ENCODE assay signal across 1 cellular context in the genomic region with DNA sequence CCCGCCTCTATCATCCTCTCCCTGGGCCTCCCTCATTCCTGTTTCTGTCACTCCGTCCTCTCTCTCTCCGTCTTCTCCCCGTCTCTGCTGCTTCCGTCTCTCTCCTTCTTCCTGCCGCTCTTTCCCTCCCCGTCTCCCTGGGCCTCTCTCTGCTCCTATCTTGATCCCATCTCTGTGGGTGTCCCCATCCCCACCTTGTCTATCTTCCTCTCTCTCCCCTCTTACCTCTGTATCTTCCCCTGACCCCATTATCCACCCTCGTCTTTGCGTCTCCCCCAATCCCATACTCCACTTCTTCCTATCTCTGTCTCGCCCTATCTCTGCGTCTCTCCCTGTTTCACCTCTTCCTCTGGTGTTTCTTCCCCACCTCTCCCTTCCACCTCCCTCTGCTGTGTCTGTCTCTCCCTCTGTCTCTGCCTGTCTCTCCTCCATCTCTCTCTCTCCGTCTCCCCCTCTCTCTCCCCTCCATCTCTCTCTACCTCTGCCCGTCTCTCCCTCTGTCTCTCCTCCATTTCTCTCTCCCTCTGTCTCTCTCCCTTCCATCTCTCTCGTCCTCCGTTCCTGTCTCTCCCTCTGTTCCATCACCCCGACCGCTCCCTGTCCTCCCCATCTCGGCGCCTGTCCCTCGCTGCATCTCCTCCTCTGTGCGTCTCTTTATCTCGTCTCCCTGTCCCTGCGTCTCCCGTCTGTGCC.
TF ChIP-seq lines count a peak whose summit lies in the region.

No MANE protein-coding gene starts in this region.

TF ChIP-seq in K562, 482 proteins besides CTCF, POLR2A, EP300 and RAD21 (continued from another document and continues in another):
- TF ChIP-seq, protein P1, sequence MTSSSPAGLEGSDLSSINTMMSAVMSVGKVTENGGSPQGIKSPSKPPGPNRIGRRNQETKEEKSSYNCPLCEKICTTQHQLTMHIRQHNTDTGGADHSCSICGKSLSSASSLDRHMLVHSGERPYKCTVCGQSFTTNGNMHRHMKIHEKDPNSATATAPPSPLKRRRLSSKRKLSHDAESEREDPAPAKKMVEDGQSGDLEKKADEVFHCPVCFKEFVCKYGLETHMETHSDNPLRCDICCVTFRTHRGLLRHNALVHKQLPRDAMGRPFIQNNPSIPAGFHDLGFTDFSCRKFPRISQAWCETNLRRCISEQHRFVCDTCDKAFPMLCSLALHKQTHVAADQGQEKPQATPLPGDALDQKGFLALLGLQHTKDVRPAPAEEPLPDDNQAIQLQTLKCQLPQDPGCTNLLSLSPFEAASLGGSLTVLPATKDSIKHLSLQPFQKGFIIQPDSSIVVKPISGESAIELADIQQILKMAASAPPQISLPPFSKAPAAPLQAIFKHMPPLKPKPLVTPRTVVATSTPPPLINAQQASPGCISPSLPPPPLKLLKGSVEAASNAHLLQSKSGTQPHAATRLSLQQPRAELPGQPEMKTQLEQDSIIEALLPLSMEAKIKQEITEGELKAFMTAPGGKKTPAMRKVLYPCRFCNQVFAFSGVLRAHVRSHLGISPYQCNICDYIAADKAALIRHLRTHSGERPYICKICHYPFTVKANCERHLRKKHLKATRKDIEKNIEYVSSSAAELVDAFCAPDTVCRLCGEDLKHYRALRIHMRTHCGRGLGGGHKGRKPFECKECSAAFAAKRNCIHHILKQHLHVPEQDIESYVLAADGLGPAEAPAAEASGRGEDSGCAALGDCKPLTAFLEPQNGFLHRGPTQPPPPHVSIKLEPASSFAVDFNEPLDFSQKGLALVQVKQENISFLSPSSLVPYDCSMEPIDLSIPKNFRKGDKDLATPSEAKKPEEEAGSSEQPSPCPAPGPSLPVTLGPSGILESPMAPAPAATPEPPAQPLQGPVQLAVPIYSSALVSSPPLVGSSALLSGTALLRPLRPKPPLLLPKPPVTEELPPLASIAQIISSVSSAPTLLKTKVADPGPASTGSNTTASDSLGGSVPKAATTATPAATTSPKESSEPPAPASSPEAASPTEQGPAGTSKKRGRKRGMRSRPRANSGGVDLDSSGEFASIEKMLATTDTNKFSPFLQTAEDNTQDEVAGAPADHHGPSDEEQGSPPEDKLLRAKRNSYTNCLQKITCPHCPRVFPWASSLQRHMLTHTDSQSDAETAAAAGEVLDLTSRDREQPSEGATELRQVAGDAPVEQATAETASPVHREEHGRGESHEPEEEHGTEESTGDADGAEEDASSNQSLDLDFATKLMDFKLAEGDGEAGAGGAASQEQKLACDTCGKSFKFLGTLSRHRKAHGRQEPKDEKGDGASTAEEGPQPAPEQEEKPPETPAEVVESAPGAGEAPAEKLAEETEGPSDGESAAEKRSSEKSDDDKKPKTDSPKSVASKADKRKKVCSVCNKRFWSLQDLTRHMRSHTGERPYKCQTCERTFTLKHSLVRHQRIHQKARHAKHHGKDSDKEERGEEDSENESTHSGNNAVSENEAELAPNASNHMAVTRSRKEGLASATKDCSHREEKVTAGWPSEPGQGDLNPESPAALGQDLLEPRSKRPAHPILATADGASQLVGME (CRISPR knock-in tag; IDR thresholded peaks at IDR 0.05) = 0 out of 2 replicates have a peak, but pooled peaks have one; percentile 47
- TF ChIP-seq, protein P2, sequence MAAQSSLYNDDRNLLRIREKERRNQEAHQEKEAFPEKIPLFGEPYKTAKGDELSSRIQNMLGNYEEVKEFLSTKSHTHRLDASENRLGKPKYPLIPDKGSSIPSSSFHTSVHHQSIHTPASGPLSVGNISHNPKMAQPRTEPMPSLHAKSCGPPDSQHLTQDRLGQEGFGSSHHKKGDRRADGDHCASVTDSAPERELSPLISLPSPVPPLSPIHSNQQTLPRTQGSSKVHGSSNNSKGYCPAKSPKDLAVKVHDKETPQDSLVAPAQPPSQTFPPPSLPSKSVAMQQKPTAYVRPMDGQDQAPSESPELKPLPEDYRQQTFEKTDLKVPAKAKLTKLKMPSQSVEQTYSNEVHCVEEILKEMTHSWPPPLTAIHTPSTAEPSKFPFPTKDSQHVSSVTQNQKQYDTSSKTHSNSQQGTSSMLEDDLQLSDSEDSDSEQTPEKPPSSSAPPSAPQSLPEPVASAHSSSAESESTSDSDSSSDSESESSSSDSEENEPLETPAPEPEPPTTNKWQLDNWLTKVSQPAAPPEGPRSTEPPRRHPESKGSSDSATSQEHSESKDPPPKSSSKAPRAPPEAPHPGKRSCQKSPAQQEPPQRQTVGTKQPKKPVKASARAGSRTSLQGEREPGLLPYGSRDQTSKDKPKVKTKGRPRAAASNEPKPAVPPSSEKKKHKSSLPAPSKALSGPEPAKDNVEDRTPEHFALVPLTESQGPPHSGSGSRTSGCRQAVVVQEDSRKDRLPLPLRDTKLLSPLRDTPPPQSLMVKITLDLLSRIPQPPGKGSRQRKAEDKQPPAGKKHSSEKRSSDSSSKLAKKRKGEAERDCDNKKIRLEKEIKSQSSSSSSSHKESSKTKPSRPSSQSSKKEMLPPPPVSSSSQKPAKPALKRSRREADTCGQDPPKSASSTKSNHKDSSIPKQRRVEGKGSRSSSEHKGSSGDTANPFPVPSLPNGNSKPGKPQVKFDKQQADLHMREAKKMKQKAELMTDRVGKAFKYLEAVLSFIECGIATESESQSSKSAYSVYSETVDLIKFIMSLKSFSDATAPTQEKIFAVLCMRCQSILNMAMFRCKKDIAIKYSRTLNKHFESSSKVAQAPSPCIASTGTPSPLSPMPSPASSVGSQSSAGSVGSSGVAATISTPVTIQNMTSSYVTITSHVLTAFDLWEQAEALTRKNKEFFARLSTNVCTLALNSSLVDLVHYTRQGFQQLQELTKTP (IDR thresholded peaks at IDR 0.05; ENCODE audit: low read depth in 1 of 2, partially characterized antibody in 2 of 2) = peak in 1 of 2 experiments; percentile 44
- TF ChIP-seq RUNX1 (IDR thresholded peaks at IDR 0.05; ENCODE audit: low read depth) (no peak), BCOR (IDR thresholded peaks at IDR 0.05) (peak; percentile 75), ELF4 (CRISPR knock-in tag; IDR thresholded peaks at IDR 0.05) (peak; percentile 94), ARID2 (IDR thresholded peaks at IDR 0.05) (peak; percentile 72), SMARCE1 (IDR thresholded peaks at IDR 0.05) (peak; percentile 88), ZNF124 (CRISPR knock-in tag; IDR thresholded peaks at IDR 0.05) (no peak), TEAD1 (CRISPR knock-in tag; IDR thresholded peaks at IDR 0.05) (0 out of 4 replicates have a peak, but pooled peaks of 1 of the 2 experiments have one; percentile 38), ATF1 (CRISPR knock-in tag; IDR thresholded peaks at IDR 0.05) (no peak), ATF1 (tag; IDR thresholded peaks at IDR 0.05) (0 out of 2 replicates have a peak, but pooled peaks have one; percentile 25), CAMTA2 (CRISPR knock-in tag; conservative IDR thresholded peaks at IDR 0.05) (no peak), TCF7 (IDR thresholded peaks at IDR 0.05; ENCODE audit: borderline replicate concordance) (no peak), CSDE1 (IDR thresholded peaks at IDR 0.05) (0 out of 4 replicates have a peak, but pooled peaks of 1 of the 2 experiments have one; percentile 74), HDAC1 (IDR thresholded peaks at IDR 0.05) (peak in 1 of 2 experiments; percentile 90; a peak in 2 of 4 replicates), CBFB (CRISPR knock-in tag; IDR thresholded peaks at IDR 0.05) (peak; percentile 33; the same call in 1 of the 2 replicates), ZNF699 (CRISPR knock-in tag; IDR thresholded peaks at IDR 0.05; ENCODE audit: insufficient replicate concordance) (no peak), HLTF (IDR thresholded peaks at IDR 0.05) (peak; percentile 98), BRD9 (IDR thresholded peaks at IDR 0.05; ENCODE audit: low read depth, partially characterized antibody) (peak; percentile 66), GATAD2A (IDR thresholded peaks at IDR 0.05) (peak; percentile 34; the same call in 1 of the 2 replicates), SMARCA5 (IDR thresholded peaks at IDR 0.05) (peak; percentile 77), TSC22D4 (tag; IDR thresholded peaks at IDR 0.05) (peak; percentile 79; the same call in 1 of the 2 replicates), CC2D1A (IDR thresholded peaks at IDR 0.05) (peak; percentile 62; the same call in 1 of the 2 replicates), ZNF316 (IDR thresholded peaks at IDR 0.05) (peak; percentile 26; the same call in 1 of the 2 replicates), CEBPB (tag; IDR thresholded peaks at IDR 0.05) (no peak), SP1 (CRISPR knock-in tag; IDR thresholded peaks at IDR 0.05) (0 out of 2 replicates have a peak, but pooled peaks have one; percentile 12), PHB2 (IDR thresholded peaks at IDR 0.05; ENCODE audit: low read depth) (peak; percentile 68; the same call in 1 of the 2 replicates), SMARCC2 (IDR thresholded peaks at IDR 0.05; ENCODE audit: low read depth) (peak; percentile 38; the same call in 1 of the 2 replicates), ZEB2 (IDR thresholded peaks at IDR 0.05) (peak; percentile 74; the same call in 1 of the 2 replicates), ZNF830 (CRISPR knock-in tag; IDR thresholded peaks at IDR 0.05) (no peak), CBFA2T3 (IDR thresholded peaks at IDR 0.05) (0 out of 2 replicates have a peak, but pooled peaks have one; percentile 31)
- TF ChIP-seq, protein P3, sequence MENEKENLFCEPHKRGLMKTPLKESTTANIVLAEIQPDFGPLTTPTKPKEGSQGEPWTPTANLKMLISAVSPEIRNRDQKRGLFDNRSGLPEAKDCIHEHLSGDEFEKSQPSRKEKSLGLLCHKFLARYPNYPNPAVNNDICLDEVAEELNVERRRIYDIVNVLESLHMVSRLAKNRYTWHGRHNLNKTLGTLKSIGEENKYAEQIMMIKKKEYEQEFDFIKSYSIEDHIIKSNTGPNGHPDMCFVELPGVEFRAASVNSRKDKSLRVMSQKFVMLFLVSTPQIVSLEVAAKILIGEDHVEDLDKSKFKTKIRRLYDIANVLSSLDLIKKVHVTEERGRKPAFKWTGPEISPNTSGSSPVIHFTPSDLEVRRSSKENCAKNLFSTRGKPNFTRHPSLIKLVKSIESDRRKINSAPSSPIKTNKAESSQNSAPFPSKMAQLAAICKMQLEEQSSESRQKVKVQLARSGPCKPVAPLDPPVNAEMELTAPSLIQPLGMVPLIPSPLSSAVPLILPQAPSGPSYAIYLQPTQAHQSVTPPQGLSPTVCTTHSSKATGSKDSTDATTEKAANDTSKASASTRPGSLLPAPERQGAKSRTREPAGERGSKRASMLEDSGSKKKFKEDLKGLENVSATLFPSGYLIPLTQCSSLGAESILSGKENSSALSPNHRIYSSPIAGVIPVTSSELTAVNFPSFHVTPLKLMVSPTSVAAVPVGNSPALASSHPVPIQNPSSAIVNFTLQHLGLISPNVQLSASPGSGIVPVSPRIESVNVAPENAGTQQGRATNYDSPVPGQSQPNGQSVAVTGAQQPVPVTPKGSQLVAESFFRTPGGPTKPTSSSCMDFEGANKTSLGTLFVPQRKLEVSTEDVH (IDR thresholded peaks at IDR 0.05; ENCODE audit: low read depth, partially characterized antibody) = peak; percentile 36
- TF ChIP-seq, protein P4, sequence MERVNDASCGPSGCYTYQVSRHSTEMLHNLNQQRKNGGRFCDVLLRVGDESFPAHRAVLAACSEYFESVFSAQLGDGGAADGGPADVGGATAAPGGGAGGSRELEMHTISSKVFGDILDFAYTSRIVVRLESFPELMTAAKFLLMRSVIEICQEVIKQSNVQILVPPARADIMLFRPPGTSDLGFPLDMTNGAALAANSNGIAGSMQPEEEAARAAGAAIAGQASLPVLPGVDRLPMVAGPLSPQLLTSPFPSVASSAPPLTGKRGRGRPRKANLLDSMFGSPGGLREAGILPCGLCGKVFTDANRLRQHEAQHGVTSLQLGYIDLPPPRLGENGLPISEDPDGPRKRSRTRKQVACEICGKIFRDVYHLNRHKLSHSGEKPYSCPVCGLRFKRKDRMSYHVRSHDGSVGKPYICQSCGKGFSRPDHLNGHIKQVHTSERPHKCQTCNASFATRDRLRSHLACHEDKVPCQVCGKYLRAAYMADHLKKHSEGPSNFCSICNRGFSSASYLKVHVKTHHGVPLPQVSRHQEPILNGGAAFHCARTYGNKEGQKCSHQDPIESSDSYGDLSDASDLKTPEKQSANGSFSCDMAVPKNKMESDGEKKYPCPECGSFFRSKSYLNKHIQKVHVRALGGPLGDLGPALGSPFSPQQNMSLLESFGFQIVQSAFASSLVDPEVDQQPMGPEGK (CRISPR knock-in tag; IDR thresholded peaks at IDR 0.05; ENCODE audit: borderline replicate concordance) = no peak
- TF ChIP-seq, protein P5, sequence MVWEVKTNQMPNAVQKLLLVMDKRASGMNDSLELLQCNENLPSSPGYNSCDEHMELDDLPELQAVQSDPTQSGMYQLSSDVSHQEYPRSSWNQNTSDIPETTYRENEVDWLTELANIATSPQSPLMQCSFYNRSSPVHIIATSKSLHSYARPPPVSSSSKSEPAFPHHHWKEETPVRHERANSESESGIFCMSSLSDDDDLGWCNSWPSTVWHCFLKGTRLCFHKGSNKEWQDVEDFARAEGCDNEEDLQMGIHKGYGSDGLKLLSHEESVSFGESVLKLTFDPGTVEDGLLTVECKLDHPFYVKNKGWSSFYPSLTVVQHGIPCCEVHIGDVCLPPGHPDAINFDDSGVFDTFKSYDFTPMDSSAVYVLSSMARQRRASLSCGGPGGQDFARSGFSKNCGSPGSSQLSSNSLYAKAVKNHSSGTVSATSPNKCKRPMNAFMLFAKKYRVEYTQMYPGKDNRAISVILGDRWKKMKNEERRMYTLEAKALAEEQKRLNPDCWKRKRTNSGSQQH (CRISPR knock-in tag; IDR thresholded peaks at IDR 0.05) = peak; percentile 98
- TF ChIP-seq, protein P6, sequence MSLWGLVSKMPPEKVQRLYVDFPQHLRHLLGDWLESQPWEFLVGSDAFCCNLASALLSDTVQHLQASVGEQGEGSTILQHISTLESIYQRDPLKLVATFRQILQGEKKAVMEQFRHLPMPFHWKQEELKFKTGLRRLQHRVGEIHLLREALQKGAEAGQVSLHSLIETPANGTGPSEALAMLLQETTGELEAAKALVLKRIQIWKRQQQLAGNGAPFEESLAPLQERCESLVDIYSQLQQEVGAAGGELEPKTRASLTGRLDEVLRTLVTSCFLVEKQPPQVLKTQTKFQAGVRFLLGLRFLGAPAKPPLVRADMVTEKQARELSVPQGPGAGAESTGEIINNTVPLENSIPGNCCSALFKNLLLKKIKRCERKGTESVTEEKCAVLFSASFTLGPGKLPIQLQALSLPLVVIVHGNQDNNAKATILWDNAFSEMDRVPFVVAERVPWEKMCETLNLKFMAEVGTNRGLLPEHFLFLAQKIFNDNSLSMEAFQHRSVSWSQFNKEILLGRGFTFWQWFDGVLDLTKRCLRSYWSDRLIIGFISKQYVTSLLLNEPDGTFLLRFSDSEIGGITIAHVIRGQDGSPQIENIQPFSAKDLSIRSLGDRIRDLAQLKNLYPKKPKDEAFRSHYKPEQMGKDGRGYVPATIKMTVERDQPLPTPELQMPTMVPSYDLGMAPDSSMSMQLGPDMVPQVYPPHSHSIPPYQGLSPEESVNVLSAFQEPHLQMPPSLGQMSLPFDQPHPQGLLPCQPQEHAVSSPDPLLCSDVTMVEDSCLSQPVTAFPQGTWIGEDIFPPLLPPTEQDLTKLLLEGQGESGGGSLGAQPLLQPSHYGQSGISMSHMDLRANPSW (CRISPR knock-in tag; IDR thresholded peaks at IDR 0.05) = no peak
- TF ChIP-seq, protein P7, sequence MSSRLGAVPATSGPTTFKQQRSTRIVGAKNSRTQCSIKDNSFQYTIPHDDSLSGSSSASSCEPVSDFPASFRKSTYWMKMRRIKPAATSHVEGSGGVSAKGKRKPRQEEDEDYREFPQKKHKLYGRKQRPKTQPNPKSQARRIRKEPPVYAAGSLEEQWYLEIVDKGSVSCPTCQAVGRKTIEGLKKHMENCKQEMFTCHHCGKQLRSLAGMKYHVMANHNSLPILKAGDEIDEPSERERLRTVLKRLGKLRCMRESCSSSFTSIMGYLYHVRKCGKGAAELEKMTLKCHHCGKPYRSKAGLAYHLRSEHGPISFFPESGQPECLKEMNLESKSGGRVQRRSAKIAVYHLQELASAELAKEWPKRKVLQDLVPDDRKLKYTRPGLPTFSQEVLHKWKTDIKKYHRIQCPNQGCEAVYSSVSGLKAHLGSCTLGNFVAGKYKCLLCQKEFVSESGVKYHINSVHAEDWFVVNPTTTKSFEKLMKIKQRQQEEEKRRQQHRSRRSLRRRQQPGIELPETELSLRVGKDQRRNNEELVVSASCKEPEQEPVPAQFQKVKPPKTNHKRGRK (tag; IDR thresholded peaks at IDR 0.05) = peak; percentile 75
